4 cellular contexts compared by ENCODE assay signal in genomic region chr13:43561081-43561480, GRCh38.
"Had no signal": no experiment of that assay in that cellular context is flagged by ENCODE, and none has a peak within 500 bp of the region (broad histone marks: within the 10 kb centered on the region; RNA-seq: fewer than 3 reads in every experiment).

No MANE protein-coding gene starts in this region.

- DNase-seq: H9, HCEC 1CT, IMR-90 had no signal

- H3K4me2 ChIP-seq: GM23338 had no signal

- H3K4me3 Mint-ChIP-seq: GM23338, H9 had no signal

- H2AFZ ChIP-seq: GM23338 had no signal

- H3K27ac Mint-ChIP-seq: GM23338 had no signal

- H3K9me3 Mint-ChIP-seq: GM23338, H9 had no signal

- H3K4me1 Mint-ChIP-seq: GM23338 had no signal

- H3K4me3 ChIP-seq: GM23338 had no signal
